ENCODE assay signal across 8 cellular contexts in the genomic region with DNA sequence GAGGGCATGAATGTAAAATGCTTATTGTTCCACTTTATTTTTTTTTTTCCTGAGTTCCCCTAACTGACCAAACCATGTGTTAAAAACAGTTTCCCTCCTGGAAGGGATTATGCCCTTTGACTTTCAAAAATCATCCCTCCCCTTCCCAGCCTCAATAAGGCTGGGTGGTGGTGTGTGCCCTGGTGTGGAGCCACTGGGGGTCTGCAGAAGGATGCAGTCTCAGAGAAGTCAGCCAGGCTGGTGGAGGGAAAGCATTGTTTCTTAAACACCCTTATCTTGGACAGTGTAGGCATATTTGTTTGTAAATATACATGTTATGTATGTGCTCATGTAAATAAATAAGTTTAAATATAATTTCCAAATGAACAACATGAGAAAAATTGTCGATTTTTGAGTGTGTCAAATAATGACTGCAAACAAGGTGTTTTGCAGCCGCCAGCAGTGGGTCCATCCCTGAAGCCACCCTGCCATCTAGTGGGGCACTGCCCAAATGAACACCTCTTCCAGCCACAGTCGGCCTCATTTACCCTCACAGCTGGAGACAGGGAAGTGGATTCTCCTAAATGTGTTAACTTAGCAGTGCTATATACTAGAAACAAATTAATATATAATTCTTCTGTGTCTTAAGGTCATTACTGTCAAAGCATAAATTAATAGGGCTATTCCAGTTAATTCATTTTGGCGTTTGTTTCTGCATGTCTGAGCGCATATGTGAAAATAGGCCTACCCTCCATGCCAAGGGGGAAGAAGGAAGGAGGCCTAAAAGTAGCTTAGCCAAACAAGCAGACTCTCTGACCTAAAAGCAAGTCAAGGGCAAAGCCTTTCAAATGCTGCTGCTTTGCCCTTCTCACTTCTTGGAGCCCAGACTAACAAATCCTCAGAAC.
DNase-seq lines count a peak whose midpoint lies in the region; ATAC-seq, FAIRE-seq and TF ChIP-seq lines count a peak whose summit lies in the region.

No MANE protein-coding gene starts in this region.

- in situ Hi-C loops in astrocyte of the spinal cord (cut with HindIII; ENCODE audit: low sequenced_read_pairs), result no loop called here

- FAIRE-seq in urothelium cell line (lab: Jason Lieb, UNC), result no peak

- DNase-seq in AG08395 (ENCODE audit: low spot score) (peak; percentile 71), HPDE6-E6E7 (ENCODE audit: extremely low spot score) (peak; percentile 61), NCI-H524 treated with DMSO at 0.1 percent for 48 hours (lab: John Stamatoyannopoulos, UW) (peak; percentile 14), astrocyte of the spinal cord (ENCODE audit: low read depth, low spot score) (peak; percentile 49), kidney epithelial cell (ENCODE audit: low read depth) (no peak), urothelium cell line (ENCODE audit: low spot score) (peak; percentile 54), posterior vena cava (ENCODE audit: low spot score) (no peak)

- peak; percentile 88 for ATAC-seq in GM18502 (IDR thresholded peaks at IDR 0.05; ENCODE audit: poor library complexity, unreplicated experiment)

- TF ChIP-seq CTCF in astrocyte of the spinal cord (IDR thresholded peaks at IDR 0.05; ENCODE audit: low read depth, low read length) (peak; percentile 73), kidney epithelial cell (IDR thresholded peaks at IDR 0.05; ENCODE audit: insufficient read depth, low read length, poor library complexity, severe bottlenecking) (peak; percentile 81)

- intact Hi-C loops in posterior vena cava (cut with DNase I), result no loop called here

- no peaks in the 10 kb centered on the region for H3K27me3 ChIP-seq in kidney epithelial cell (ENCODE audit: control insufficient read depth, insufficient read depth, low read length)

- no peaks in the 10 kb centered on the region for H3K36me3 ChIP-seq in kidney epithelial cell (ENCODE audit: control insufficient read depth, insufficient read depth, low read length)

- H3K4me3 ChIP-seq in astrocyte of the spinal cord (ENCODE audit: low read depth, low read length), result no peak overlapping the region
- H3K4me3 ChIP-seq in kidney epithelial cell (ENCODE audit: low read depth, low read length), result no peak overlapping the region

Comparison
In these comparisons a context has a peak if more than half of its experiments do, and no peak if none do; other contexts are left out.
1. DNase-seq: peak in AG08395 (single experiment), HPDE6-E6E7 (single experiment), NCI-H524 treated with DMSO at 0.1 percent for 48 hours (single experiment), astrocyte of the spinal cord (single experiment) and urothelium cell line (single experiment); none in kidney epithelial cell (single experiment) and posterior vena cava (single experiment).